ENCODE assay signal across 8 cellular contexts in the genomic region with DNA sequence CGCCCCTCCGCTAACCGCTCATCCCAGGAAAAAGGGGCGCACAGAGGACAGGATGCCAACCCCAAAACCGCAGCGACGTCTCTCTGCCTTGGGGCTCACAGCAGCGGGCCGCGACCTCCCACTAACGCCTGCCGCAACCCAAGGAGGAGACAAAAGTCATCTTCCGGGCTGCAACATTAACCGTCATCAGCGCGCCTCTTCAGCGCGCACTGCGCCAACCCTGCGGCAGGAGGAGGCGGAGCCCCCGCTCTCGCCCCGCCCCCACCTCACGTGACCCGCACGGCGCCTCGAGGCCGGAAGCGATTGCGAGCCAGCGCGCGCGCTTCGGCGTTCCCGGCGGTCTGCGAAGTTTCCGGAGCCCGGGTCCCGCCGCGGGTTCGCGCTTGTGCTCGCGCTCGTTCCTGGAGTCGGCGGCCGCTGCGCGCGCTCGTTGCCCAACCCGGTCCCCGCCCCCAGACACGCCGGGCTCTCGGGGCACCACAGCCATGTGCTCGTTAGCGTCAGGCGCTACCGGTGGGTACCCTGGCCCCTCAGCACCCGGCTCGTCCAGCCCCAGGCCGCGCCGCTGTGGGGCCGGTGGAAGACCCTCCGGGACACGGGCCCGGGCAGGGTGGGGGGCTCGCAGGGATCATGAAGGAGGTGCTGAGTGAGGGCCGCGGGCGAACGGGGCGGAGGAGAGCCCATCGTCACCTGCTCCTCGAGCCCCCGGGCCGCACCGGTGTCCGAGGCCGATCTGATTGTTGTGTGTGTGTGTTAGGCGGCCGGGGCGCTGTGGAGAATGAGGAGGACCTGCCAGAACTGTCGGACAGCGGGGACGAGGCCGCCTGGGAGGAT. TPM values are rescaled to one million over a fixed set of nuclear protein-coding genes. Genes with fewer than 3 reads are reported as not detected.
DNase-seq lines count a peak whose midpoint lies in the region; ATAC-seq and TF ChIP-seq lines count a peak whose summit lies in the region.

Gene PRMT3 (plus strand): TSS at position 455 of the 834 bp plus-strand sequence. CDS start 31 bp downstream, at position 486.

- H2AFZ ChIP-seq in SK-N-SH (ENCODE audit: low read depth), result peak within 1 kb of the TSS; percentile 97

- peak within 1 kb of the TSS; percentile 88 to 94 for H3K27ac ChIP-seq in SK-N-SH (ENCODE audit: low read depth in 2 of 2, low read length in 1 of 2)

- H3K4me1 ChIP-seq in SK-N-SH (ENCODE audit: control insufficient read depth in 1 of 2, insufficient read depth in 2 of 2, low read depth in 1 of 2, low read length in 1 of 2), result peaks cover 5 to 6% of the 10 kb centered on the region in 2 experiments; a peak in 2 of 4 replicates

- peak; percentile 62; the same call in 1 of the 2 replicates for TF ChIP-seq RAD21 in SK-N-SH (IDR thresholded peaks at IDR 0.05; ENCODE audit: low read length)

- POLR2A ChIA-PET in SK-N-SH (lab: Yijun Ruan, JAX), result no interaction called here

- CTCF ChIA-PET in SK-N-SH (lab: Yijun Ruan, JAX), result interaction anchor here (0.6 to 2.3 kb wide), 19 partner anchors 9 to 234 kb away, joined by 3 to 17 read pairs (median 5); no protein-coding TSS in a partner anchor

- peaks cover 8 to 9% of the 10 kb centered on the region in 2 experiments for H3K36me3 ChIP-seq in SK-N-SH (replicated peaks in 1 of 2; ENCODE audit: control insufficient read depth in 1 of 2, insufficient read depth in 2 of 2, low read length in 1 of 2)

- H3K4me3 ChIP-seq in SK-N-SH (ENCODE audit: low read depth in 2 of 2, low read length in 1 of 2), result peak within 1 kb of the TSS; percentile 91 to 93

- H3F3A ChIP-seq in SK-N-SH (replicated peaks; ENCODE audit: insufficient read depth), result no peaks in the 10 kb centered on the region

- TF ChIP-seq CTCF in GM10266 (IDR thresholded peaks at IDR 0.05; ENCODE audit: control insufficient read depth, insufficient read depth, low read depth, missing control alignments), result no peak
- no peak for TF ChIP-seq CTCF in SK-N-SH (IDR thresholded peaks at IDR 0.05)

- peak; percentile 95 for DNase-seq in GM10266 (ENCODE audit: extremely low spot score)
- peak; percentile 95 for DNase-seq in NCI-H1092 (lab: John Stamatoyannopoulos, UW)
- peak; percentile 97 for DNase-seq in SK-N-SH
- DNase-seq in activated naive CD4-positive, alpha-beta T cell treated with anti-CD3 and anti-CD28 coated beads, Interleukin-2, amount 50 U/mL, for 16 hours, result peak; percentile 99
- peak; percentile 96 for DNase-seq in germinal center (ENCODE audit: low spot score)
- DNase-seq in nucleus accumbens (lab: John Stamatoyannopoulos, UW), result peak in 55 of 56 donors; percentile 70 to 99 (median 92)
- DNase-seq in superior temporal gyrus (ENCODE audit: extremely low spot score), result peak; percentile 89

- peak; percentile 80 for ATAC-seq in HG02623 (IDR thresholded peaks at IDR 0.05; ENCODE audit: unreplicated experiment)

- H3K9ac ChIP-seq in SK-N-SH, result peak within 1 kb of the TSS; percentile 90

- H4K20me1 ChIP-seq in SK-N-SH (ENCODE audit: insufficient read depth), result no peaks in the 10 kb centered on the region

- H3K9me3 ChIP-seq in SK-N-SH, result no peaks in the 10 kb centered on the region

- 0% methylated on average over 19 of the region's 96 CpGs for WGBS in SK-N-SH (ENCODE audit: low lambda C conversion rate)

- no peaks in the 10 kb centered on the region for H3K27me3 ChIP-seq in SK-N-SH (ENCODE audit: insufficient read depth)

- 0 out of 4 replicates have a peak, but pooled peaks of 1 of the 2 experiments have one; percentile 32 for TF ChIP-seq EP300 in SK-N-SH (IDR thresholded peaks at IDR 0.05; ENCODE audit: borderline replicate concordance in 1 of 2, low read depth in 1 of 2, low read length in 1 of 2)

- H3K79me2 ChIP-seq in SK-N-SH (ENCODE audit: insufficient read depth), result peaks cover 13% of the 10 kb centered on the region; the same call in 1 of the 2 replicates

- no peaks in the 10 kb centered on the region for H3K9me2 ChIP-seq in SK-N-SH

- H3K4me2 ChIP-seq in SK-N-SH, result peak within 1 kb of the TSS; percentile 96

TF ChIP-seq in SK-N-SH, 30 proteins besides CTCF, POLR2A, EP300 and RAD21 (continues in another document):
- TF ChIP-seq ELF1 (IDR thresholded peaks at IDR 0.05), result peak; percentile 97
- TF ChIP-seq, protein P1, sequence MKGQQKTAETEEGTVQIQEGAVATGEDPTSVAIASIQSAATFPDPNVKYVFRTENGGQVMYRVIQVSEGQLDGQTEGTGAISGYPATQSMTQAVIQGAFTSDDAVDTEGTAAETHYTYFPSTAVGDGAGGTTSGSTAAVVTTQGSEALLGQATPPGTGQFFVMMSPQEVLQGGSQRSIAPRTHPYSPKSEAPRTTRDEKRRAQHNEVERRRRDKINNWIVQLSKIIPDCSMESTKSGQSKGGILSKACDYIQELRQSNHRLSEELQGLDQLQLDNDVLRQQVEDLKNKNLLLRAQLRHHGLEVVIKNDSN (IDR thresholded peaks at IDR 0.05; ENCODE audit: borderline replicate concordance, low read depth), result peak; percentile 98
- TF ChIP-seq CHD2 (IDR thresholded peaks at IDR 0.05; ENCODE audit: low read length, partially characterized antibody), result peak; percentile 74
- no peak for TF ChIP-seq YY1 (IDR thresholded peaks at IDR 0.05; ENCODE audit: low read depth)
- TF ChIP-seq SIN3A (IDR thresholded peaks at IDR 0.05; ENCODE audit: borderline replicate concordance, low read depth, low read length), result 0 out of 2 replicates have a peak, but pooled peaks have one; percentile 7
- no peak for TF ChIP-seq MEF2A (IDR thresholded peaks at IDR 0.05; ENCODE audit: borderline replicate concordance, low read depth)
- peak; percentile 19; the same call in 1 of the 2 replicates for TF ChIP-seq GATA2 (CRISPR knock-in tag; IDR thresholded peaks at IDR 0.05)
- TF ChIP-seq FOXJ3 (CRISPR knock-in tag; IDR thresholded peaks at IDR 0.05), result peak; percentile 78
- TF ChIP-seq POLR2AphosphoS5 (IDR thresholded peaks at IDR 0.05; ENCODE audit: low read depth, low read length), result peak; percentile 96
- TF ChIP-seq GABPA (IDR thresholded peaks at IDR 0.05; ENCODE audit: low read depth), result peak; percentile 52
- TF ChIP-seq, protein P2, sequence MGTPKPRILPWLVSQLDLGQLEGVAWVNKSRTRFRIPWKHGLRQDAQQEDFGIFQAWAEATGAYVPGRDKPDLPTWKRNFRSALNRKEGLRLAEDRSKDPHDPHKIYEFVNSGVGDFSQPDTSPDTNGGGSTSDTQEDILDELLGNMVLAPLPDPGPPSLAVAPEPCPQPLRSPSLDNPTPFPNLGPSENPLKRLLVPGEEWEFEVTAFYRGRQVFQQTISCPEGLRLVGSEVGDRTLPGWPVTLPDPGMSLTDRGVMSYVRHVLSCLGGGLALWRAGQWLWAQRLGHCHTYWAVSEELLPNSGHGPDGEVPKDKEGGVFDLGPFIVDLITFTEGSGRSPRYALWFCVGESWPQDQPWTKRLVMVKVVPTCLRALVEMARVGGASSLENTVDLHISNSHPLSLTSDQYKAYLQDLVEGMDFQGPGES (IDR thresholded peaks at IDR 0.05; ENCODE audit: low read depth, low read length), result no peak
- no peak for TF ChIP-seq FOXM1 (IDR thresholded peaks at IDR 0.05; ENCODE audit: low read depth)
- no peak; the same call in 1 of the 2 replicates for TF ChIP-seq RCOR1 (IDR thresholded peaks at IDR 0.05; ENCODE audit: low read length)
- no peak for TF ChIP-seq RXRA (IDR thresholded peaks at IDR 0.05; ENCODE audit: borderline replicate concordance, low read depth)
- TF ChIP-seq, protein P3, sequence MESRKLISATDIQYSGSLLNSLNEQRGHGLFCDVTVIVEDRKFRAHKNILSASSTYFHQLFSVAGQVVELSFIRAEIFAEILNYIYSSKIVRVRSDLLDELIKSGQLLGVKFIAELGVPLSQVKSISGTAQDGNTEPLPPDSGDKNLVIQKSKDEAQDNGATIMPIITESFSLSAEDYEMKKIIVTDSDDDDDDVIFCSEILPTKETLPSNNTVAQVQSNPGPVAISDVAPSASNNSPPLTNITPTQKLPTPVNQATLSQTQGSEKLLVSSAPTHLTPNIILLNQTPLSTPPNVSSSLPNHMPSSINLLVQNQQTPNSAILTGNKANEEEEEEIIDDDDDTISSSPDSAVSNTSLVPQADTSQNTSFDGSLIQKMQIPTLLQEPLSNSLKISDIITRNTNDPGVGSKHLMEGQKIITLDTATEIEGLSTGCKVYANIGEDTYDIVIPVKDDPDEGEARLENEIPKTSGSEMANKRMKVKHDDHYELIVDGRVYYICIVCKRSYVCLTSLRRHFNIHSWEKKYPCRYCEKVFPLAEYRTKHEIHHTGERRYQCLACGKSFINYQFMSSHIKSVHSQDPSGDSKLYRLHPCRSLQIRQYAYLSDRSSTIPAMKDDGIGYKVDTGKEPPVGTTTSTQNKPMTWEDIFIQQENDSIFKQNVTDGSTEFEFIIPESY (IDR thresholded peaks at IDR 0.05; ENCODE audit: borderline replicate concordance, low read depth), result no peak
- TF ChIP-seq NRF1 (IDR thresholded peaks at IDR 0.05; ENCODE audit: low read depth, low read length), result peak; percentile 31; the same call in 1 of the 2 replicates
- TF ChIP-seq, protein P4, sequence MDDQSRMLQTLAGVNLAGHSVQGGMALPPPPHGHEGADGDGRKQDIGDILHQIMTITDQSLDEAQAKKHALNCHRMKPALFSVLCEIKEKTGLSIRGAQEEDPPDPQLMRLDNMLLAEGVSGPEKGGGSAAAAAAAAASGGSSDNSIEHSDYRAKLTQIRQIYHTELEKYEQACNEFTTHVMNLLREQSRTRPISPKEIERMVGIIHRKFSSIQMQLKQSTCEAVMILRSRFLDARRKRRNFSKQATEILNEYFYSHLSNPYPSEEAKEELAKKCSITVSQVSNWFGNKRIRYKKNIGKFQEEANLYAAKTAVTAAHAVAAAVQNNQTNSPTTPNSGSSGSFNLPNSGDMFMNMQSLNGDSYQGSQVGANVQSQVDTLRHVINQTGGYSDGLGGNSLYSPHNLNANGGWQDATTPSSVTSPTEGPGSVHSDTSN (IDR thresholded peaks at IDR 0.05), result no peak
- no peak for TF ChIP-seq SMC3 (IDR thresholded peaks at IDR 0.05; ENCODE audit: low read depth, low read length)
- TF ChIP-seq MXI1 (IDR thresholded peaks at IDR 0.05; ENCODE audit: low read depth, low read length), result peak; percentile 96
- TF ChIP-seq RFX5 (IDR thresholded peaks at IDR 0.05; ENCODE audit: low read length), result no peak
- no peak for TF ChIP-seq TEAD4 (IDR thresholded peaks at IDR 0.05; ENCODE audit: borderline replicate concordance, insufficient read depth)
- TF ChIP-seq, protein P5, sequence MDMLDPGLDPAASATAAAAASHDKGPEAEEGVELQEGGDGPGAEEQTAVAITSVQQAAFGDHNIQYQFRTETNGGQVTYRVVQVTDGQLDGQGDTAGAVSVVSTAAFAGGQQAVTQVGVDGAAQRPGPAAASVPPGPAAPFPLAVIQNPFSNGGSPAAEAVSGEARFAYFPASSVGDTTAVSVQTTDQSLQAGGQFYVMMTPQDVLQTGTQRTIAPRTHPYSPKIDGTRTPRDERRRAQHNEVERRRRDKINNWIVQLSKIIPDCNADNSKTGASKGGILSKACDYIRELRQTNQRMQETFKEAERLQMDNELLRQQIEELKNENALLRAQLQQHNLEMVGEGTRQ (IDR thresholded peaks at IDR 0.05; ENCODE audit: borderline replicate concordance, low read depth, low read length), result peak; percentile 91

RNA-seq across cellular contexts. Expression of gene PRMT3, which starts in this region (rescaled TPM):
- 10.8 and 14.9 TPM in 2 replicates for polyA plus RNA-seq in SK-N-SH (2012; rRNA removed)
- polyA plus RNA-seq in SK-N-SH (2012; cell fraction: cytosol; rRNA removed), result 15.6 and 16.9 TPM in 2 replicates
- polyA plus RNA-seq in SK-N-SH (2012; cell fraction: nucleus; rRNA removed), result 10.5 and 16.3 TPM in 2 replicates

Comparison
In these comparisons a context has a peak if more than half of its experiments do, and no peak if none do; other contexts are left out.
1. Peak in every context shown above with its lines: DNase-seq, ATAC-seq, H3K4me3 ChIP-seq and H3K27ac ChIP-seq.